8 cellular contexts compared by ENCODE assay signal in genomic region chr4:74531952-74532794, GRCh38.
DNase-seq lines count a peak whose midpoint lies in the region; ATAC-seq and TF ChIP-seq lines count a peak whose summit lies in the region.

No MANE protein-coding gene starts in this region.

- H3K27ac ChIP-seq in ACC112 (ENCODE audit: low read depth, low read length) (peak overlapping the region; percentile 1; the same call in 1 of the 2 replicates), WERI-Rb-1 (no peak overlapping the region)

- DNase-seq in GM12864 (ENCODE audit: low read depth): peak; percentile 15
- DNase-seq in MV-4-11 (lab: John Stamatoyannopoulos, UW): peak; percentile 60
- peak; percentile 26 for DNase-seq in WERI-Rb-1
- DNase-seq in Right ventricle myocardium superior: no peak
- no peak for DNase-seq in retinal pigment epithelial cell (ENCODE audit: low read depth)
- DNase-seq in activated naive CD4-positive, alpha-beta T cell (lab: John Stamatoyannopoulos, UW): no peak

- H3K9me3 ChIP-seq in WERI-Rb-1 (ENCODE audit: severe bottlenecking): no peaks in the 10 kb centered on the region

- H3K27me3 ChIP-seq in ACC112 (ENCODE audit: insufficient read depth, low read length): no peaks in the 10 kb centered on the region
- no peaks in the 10 kb centered on the region for H3K27me3 ChIP-seq in WERI-Rb-1 (ENCODE audit: insufficient read depth, low read depth, severe bottlenecking)

- TF ChIP-seq CTCF in GM12864 (IDR thresholded peaks at IDR 0.05; ENCODE audit: low read depth, low read length, missing control alignments) (peak; percentile 61), WERI-Rb-1 (IDR thresholded peaks at IDR 0.05; ENCODE audit: low read depth, low read length) (peak; percentile 54), retinal pigment epithelial cell (conservative IDR thresholded peaks at IDR 0.05; ENCODE audit: low read depth, low read length) (peak; percentile 71)

- no peaks in the 10 kb centered on the region for H3K79me2 ChIP-seq in ACC112 (ENCODE audit: control insufficient read depth, insufficient read depth, low read length, unreplicated experiment)

- peak; percentile 94 for ATAC-seq in HG02571 (IDR thresholded peaks at IDR 0.05; ENCODE audit: unreplicated experiment)
- peak; percentile 74 for ATAC-seq in Right ventricle myocardium superior (ENCODE audit: poor library complexity)

- H2AFZ ChIP-seq in ACC112 (ENCODE audit: low read length, unreplicated experiment): no peak overlapping the region

- peaks cover 22% of the 10 kb centered on the region for H3K4me1 ChIP-seq in ACC112 (ENCODE audit: control insufficient read depth, insufficient read depth, low read length, unreplicated experiment)

- no peak overlapping the region for H3K4me3 ChIP-seq in ACC112 (ENCODE audit: low read depth, low read length)
- H3K4me3 ChIP-seq in GM12864 (ENCODE audit: low read depth, low read length): no peak overlapping the region
- H3K4me3 ChIP-seq in WERI-Rb-1 (ENCODE audit: low read depth, low read length): no peak overlapping the region
- H3K4me3 ChIP-seq in retinal pigment epithelial cell (ENCODE audit: low read length): no peak overlapping the region

- H3K36me3 ChIP-seq in ACC112 (ENCODE audit: insufficient read depth, low read length) (no peaks in the 10 kb centered on the region), WERI-Rb-1 (no peaks in the 10 kb centered on the region)

- intact Hi-C loops in Right ventricle myocardium superior (cut with DNase I): loop anchor here (2.0 kb wide), 1 partner anchor 155 kb away; no protein-coding TSS in a partner anchor

Comparison
In these comparisons a context has a peak if more than half of its experiments do, and no peak if none do; other contexts are left out.
1. DNase-seq: peak in GM12864 (single experiment), MV-4-11 (single experiment) and WERI-Rb-1 (single experiment); none in Right ventricle myocardium superior (single experiment), retinal pigment epithelial cell (single experiment) and activated naive CD4-positive, alpha-beta T cell (0 of 4).
2. Peak in every context shown above with its lines, with median percentiles within 50 percentile points of each other: CTCF ChIP-seq.